9 cellular contexts compared by ENCODE assay signal in genomic region chr2:163347982-163348842, GRCh38.
DNase-seq lines count a peak whose midpoint lies in the region; ATAC-seq, FAIRE-seq and TF ChIP-seq lines count a peak whose summit lies in the region.
"Had no signal": no experiment of that assay in that cellular context is flagged by ENCODE, and none has a peak within 500 bp of the region (broad histone marks: within the 10 kb centered on the region; RNA-seq: fewer than 3 reads in every experiment).

No MANE protein-coding gene starts in this region.

- H3K27me3 ChIP-seq in heart right ventricle = no peaks in the 10 kb centered on the region
- no peaks in the 10 kb centered on the region for H3K27me3 ChIP-seq in pancreas

- no peak overlapping the region for H3K4me3 Mint-ChIP-seq in activated T-helper 2 cell treated with anti-CD3 and anti-CD28 coated beads, Interferon-gamma antibody, Interleukin-2, Interleukin-4, amounts not matched to agents 10 μg/mL and 5 μg/mL and 100 μg/mL, durations not matched to agents 14 hours and 24 hours and 36 hours (ENCODE audit: low read depth)
- H3K4me3 Mint-ChIP-seq: stimulated activated naive CD8-positive, alpha-beta T cell treated with anti-CD3 and anti-CD28 coated beads, Interleukin-15, Interleukin-2, amounts not matched to agents 100 ng/mL and 50 ng/mL, for 24 hours had no signal

- 10 to 17% methylated on average over 46 of the region's 46 CpGs for WGBS in heart right ventricle, 2 donors
- 19 to 29% methylated on average over 36 to 46 of the region's 46 CpGs for WGBS in pancreas, 2 donors

- ATAC-seq in heart right ventricle (peak; percentile 93 to 98 (median 96)), pancreas (peak; percentile 94 to 96 (median 94)), GM19467 (IDR thresholded peaks at IDR 0.05; ENCODE audit: unreplicated experiment) (no peak)

- H3K4me1 ChIP-seq in heart right ventricle (peaks cover 0 to 26% (median 9%) of the 10 kb centered on the region in 9 donors), pancreas (no peaks in the 10 kb centered on the region)

- peaks cover 14% of the 10 kb centered on the region for H3K27me3 Mint-ChIP-seq in activated T-helper 2 cell treated with anti-CD3 and anti-CD28 coated beads, Interferon-gamma antibody, Interleukin-2, Interleukin-4, amounts not matched to agents 10 μg/mL and 5 μg/mL and 100 μg/mL, durations not matched to agents 14 hours and 24 hours and 36 hours (ENCODE audit: low read depth)
- H3K27me3 Mint-ChIP-seq: stimulated activated naive CD8-positive, alpha-beta T cell treated with anti-CD3 and anti-CD28 coated beads, Interleukin-15, Interleukin-2, amounts not matched to agents 100 ng/mL and 50 ng/mL, for 24 hours had no signal

- DNase-seq in HFF-Myc (ENCODE audit: extremely low read depth, low read depth) (peak; percentile 16), amniotic epithelial cell (ENCODE audit: low read depth) (peak; percentile 88), heart right ventricle (peak; percentile 61 to 74), pancreas (peak; percentile 52 to 80 (median 62)), GM19238 (ENCODE audit: insufficient read length, low spot score) (no peak), NCI-H128 (lab: John Stamatoyannopoulos, UW; ENCODE audit: unreplicated experiment) (no peak)
- no peak for DNase-seq in activated T-helper 2 cell treated with anti-CD3 and anti-CD28 coated beads, Interferon-gamma antibody, Interleukin-2, Interleukin-4, amounts not matched to agents 10 μg/mL and 5 μg/mL and 100 μg/mL, durations not matched to agents 14 hours and 24 hours and 36 hours (ENCODE audit: low spot score)

- H3K9me3 ChIP-seq in heart right ventricle (no peaks in the 10 kb centered on the region), pancreas (no peaks in the 10 kb centered on the region)

- no peak for TF ChIP-seq CTCF in HFF-Myc (IDR thresholded peaks at IDR 0.05; ENCODE audit: low read depth, low read length, missing control alignments)
- peak in 2 of 9 donors; percentile 10 to 18 for TF ChIP-seq CTCF in heart right ventricle (IDR thresholded peaks at IDR 0.05)
- TF ChIP-seq CTCF in pancreas (IDR thresholded peaks at IDR 0.05) = no peak

- H3K27ac ChIP-seq in heart right ventricle (peak overlapping the region; percentile 40 to 86 (median 78)), pancreas (peak overlapping the region in 3 of 4 donors; percentile 19 to 20 (median 19))

- H3K36me3 ChIP-seq in heart right ventricle = no peaks in the 10 kb centered on the region
- no peaks in the 10 kb centered on the region for H3K36me3 ChIP-seq in pancreas

- peak overlapping the region; percentile 14 for H3K4me3 ChIP-seq in HFF-Myc (replicated peaks; ENCODE audit: low read depth, low read length)
- H3K4me3 ChIP-seq in heart right ventricle = peak overlapping the region in 9 of 10 donors; percentile 21 to 53 (median 47)
- peak overlapping the region in 2 of 4 donors; percentile 22 to 32 for H3K4me3 ChIP-seq in pancreas

- no peaks in the 10 kb centered on the region for H3K4me1 Mint-ChIP-seq in activated T-helper 2 cell treated with anti-CD3 and anti-CD28 coated beads, Interferon-gamma antibody, Interleukin-2, Interleukin-4, amounts not matched to agents 10 μg/mL and 5 μg/mL and 100 μg/mL, durations not matched to agents 14 hours and 24 hours and 36 hours (ENCODE audit: low read depth)

- intact Hi-C loops in heart right ventricle (cut with DNase I) (loop anchor here in 9 of 10 donors (2.0 to 10.0 kb wide), 16 partner anchors 119 to 1087 kb away; partner anchors contain the start of gene FIGN (in 4 of the 9)), pancreas (cut with DNase I) (no loop called here)
- intact Hi-C loops in activated T-helper 2 cell treated with anti-CD3 and anti-CD28 coated beads, Interferon-gamma antibody, Interleukin-2, Interleukin-4, amounts not matched to agents 10 μg/mL and 5 μg/mL and 100 μg/mL, durations not matched to agents 14 hours and 24 hours and 36 hours (cut with micrococcal nuclease) = no loop called here

- FAIRE-seq in pancreas (lab: Jason Lieb, UNC) = no peak

- H3K36me3 Mint-ChIP-seq in activated T-helper 2 cell treated with anti-CD3 and anti-CD28 coated beads, Interferon-gamma antibody, Interleukin-2, Interleukin-4, amounts not matched to agents 10 μg/mL and 5 μg/mL and 100 μg/mL, durations not matched to agents 14 hours and 24 hours and 36 hours (ENCODE audit: low read depth) = no peaks in the 10 kb centered on the region

- H3K27ac Mint-ChIP-seq in activated T-helper 2 cell treated with anti-CD3 and anti-CD28 coated beads, Interferon-gamma antibody, Interleukin-2, Interleukin-4, amounts not matched to agents 10 μg/mL and 5 μg/mL and 100 μg/mL, durations not matched to agents 14 hours and 24 hours and 36 hours = no peak overlapping the region
- H3K27ac Mint-ChIP-seq: stimulated activated naive CD8-positive, alpha-beta T cell treated with anti-CD3 and anti-CD28 coated beads, Interleukin-15, Interleukin-2, amounts not matched to agents 100 ng/mL and 50 ng/mL, for 24 hours had no signal

- no peaks in the 10 kb centered on the region for H3K9me3 Mint-ChIP-seq in activated T-helper 2 cell treated with anti-CD3 and anti-CD28 coated beads, Interferon-gamma antibody, Interleukin-2, Interleukin-4, amounts not matched to agents 10 μg/mL and 5 μg/mL and 100 μg/mL, durations not matched to agents 14 hours and 24 hours and 36 hours
- H3K9me3 Mint-ChIP-seq: stimulated activated naive CD8-positive, alpha-beta T cell treated with anti-CD3 and anti-CD28 coated beads, Interleukin-15, Interleukin-2, amounts not matched to agents 100 ng/mL and 50 ng/mL, for 24 hours had no signal

Comparison
In these comparisons a context has a peak if more than half of its experiments do, and no peak if none do; other contexts are left out.
1. DNase-seq: peak in HFF-Myc (single experiment), amniotic epithelial cell (single experiment), heart right ventricle (2 of 2) and pancreas (6 of 6); none in activated T-helper 2 cell treated with anti-CD3 and anti-CD28 coated beads, Interferon-gamma antibody, Interleukin-2, Interleukin-4, amounts not matched to agents 10 μg/mL and 5 μg/mL and 100 μg/mL, durations not matched to agents 14 hours and 24 hours and 36 hours (single experiment), GM19238 (single experiment) and NCI-H128 (single experiment).
2. intact Hi-C loops: an anchor here in heart right ventricle (2.0 to 10.0 kb wide); none called in pancreas and activated T-helper 2 cell treated with anti-CD3 and anti-CD28 coated beads, Interferon-gamma antibody, Interleukin-2, Interleukin-4, amounts not matched to agents 10 μg/mL and 5 μg/mL and 100 μg/mL, durations not matched to agents 14 hours and 24 hours and 36 hours.